In the genomic region with DNA sequence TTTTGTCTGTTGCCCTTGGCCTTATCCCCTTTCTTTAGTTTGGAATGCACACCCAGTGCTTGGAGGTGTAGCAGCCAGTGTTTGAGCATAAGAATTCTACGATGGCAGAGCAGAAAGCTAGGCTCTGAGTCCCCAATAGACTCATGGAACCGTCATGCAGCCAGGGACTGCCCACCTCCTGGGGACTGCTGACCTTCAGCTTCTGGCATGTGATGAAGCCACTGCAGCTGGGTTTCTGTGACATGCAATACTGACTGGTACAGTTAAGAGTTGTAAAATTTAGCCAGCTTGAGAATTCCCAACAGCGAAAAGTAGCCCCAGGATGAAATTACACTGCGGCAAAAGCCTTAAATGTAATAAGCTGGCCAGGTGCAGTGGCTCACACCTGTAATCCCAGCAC, we compare ENCODE assay signal across 20 cellular contexts. TPM values are rescaled to one million over a fixed set of nuclear protein-coding genes. Genes with fewer than 3 reads are reported as not detected.
A peak's percentile ranks its signal among the peaks of the same experiment; 100 is the strongest.
DNase-seq lines count a peak whose midpoint lies in the region; ATAC-seq and TF ChIP-seq lines count a peak whose summit lies in the region.
"Had no signal": no experiment of that assay in that cellular context is flagged by ENCODE, and none has a peak within 500 bp of the region (broad histone marks: within the 10 kb centered on the region; RNA-seq: fewer than 3 reads in every experiment).

No MANE protein-coding gene starts in this region.

- H3K36me3 ChIP-seq in MG63 = no peaks in the 10 kb centered on the region
- H3K36me3 ChIP-seq in GM23338 (ENCODE audit: insufficient read depth) = no peaks in the 10 kb centered on the region
- H3K36me3 ChIP-seq: ovary had no signal

- H3K4me3 ChIP-seq in MG63 = no peak overlapping the region
- no peak overlapping the region for H3K4me3 ChIP-seq in coronary artery
- H3K4me3 ChIP-seq in GM23338 = no peak overlapping the region
- H3K4me3 ChIP-seq: ovary had no signal

- H3K9me2 ChIP-seq in GM23338 (ENCODE audit: insufficient read depth) = no peaks in the 10 kb centered on the region

- no peak overlapping the region for H3K4me3 Mint-ChIP-seq in GM23338
- H3K4me3 Mint-ChIP-seq: activated T-cell treated with anti-CD3 and anti-CD28 coated beads, Interleukin-2, amount 50 U/mL, for 4 hours; CD4-positive, alpha-beta T cell; natural killer cell had no signal

- H3K4me1 Mint-ChIP-seq in GM23338 = peaks cover 7% of the 10 kb centered on the region

- no peaks in the 10 kb centered on the region for H4K20me1 ChIP-seq in GM23338 (replicated peaks; ENCODE audit: insufficient read depth)

- H3K4me2 ChIP-seq in GM23338 = no peak overlapping the region
- H3K4me2 ChIP-seq: KMS-11 had no signal

- H3K27me3 Mint-ChIP-seq in GM23338 (ENCODE audit: insufficient read depth, low read depth, poor library complexity) = peaks cover 2% of the 10 kb centered on the region
- H3K27me3 Mint-ChIP-seq: CD4-positive, alpha-beta T cell had no signal

- ATAC-seq in omental fat pad (ENCODE audit: low FRiP score) = no peak
- no peak for ATAC-seq in GM23338
- ATAC-seq in stimulated activated naive CD8-positive, alpha-beta T cell treated with anti-CD3 and anti-CD28 coated beads, Interleukin-15, Interleukin-2, amounts not matched to agents 100 U/mL and 50 U/mL, for 24 hours = no peak
- ATAC-seq: activated CD4-positive, CD25-positive, alpha-beta regulatory T cell treated with anti-CD3 and anti-CD28 coated beads, Interleukin-2, amount 50 U/mL, for 24 hours; activated T-cell treated with anti-CD3 and anti-CD28 coated beads, Interleukin-2, amount 50 U/mL, for 4 hours; natural killer cell; sciatic nerve had no signal

- H2AFZ ChIP-seq in GM23338 = no peak overlapping the region

- H3K27me3 ChIP-seq in MG63 = no peaks in the 10 kb centered on the region
- H3K27me3 ChIP-seq in GM23338 (ENCODE audit: insufficient read depth) = no peaks in the 10 kb centered on the region
- H3K27me3 ChIP-seq: ovary had no signal

- no peaks in the 10 kb centered on the region for H3K79me2 ChIP-seq in GM23338 (replicated peaks; ENCODE audit: insufficient read depth)

- TF ChIP-seq CTCF in coronary artery (IDR thresholded peaks at IDR 0.05) (no peak), omental fat pad (IDR thresholded peaks at IDR 0.05) (no peak), GM23338 (conservative IDR thresholded peaks at IDR 0.05; ENCODE audit: low read depth in 2 of 2) (no peak)

- no peaks in the 10 kb centered on the region for H3K36me3 Mint-ChIP-seq in GM23338 (ENCODE audit: low read depth)
- H3K36me3 Mint-ChIP-seq: natural killer cell had no signal

- H3K27ac Mint-ChIP-seq in GM23338 = no peak overlapping the region
- H3K27ac Mint-ChIP-seq: CD4-positive, alpha-beta T cell; natural killer cell had no signal

- H3K9me3 ChIP-seq in MG63 = no peaks in the 10 kb centered on the region
- H3K9me3 ChIP-seq: ovary had no signal

- H3K27ac ChIP-seq in coronary artery (no peak overlapping the region), GM23338 (ENCODE audit: low read depth) (no peak overlapping the region)
- H3K27ac ChIP-seq: KMS-11, ovary had no signal

- H3F3A ChIP-seq in GM23338 (replicated peaks; ENCODE audit: low read depth) = no peaks in the 10 kb centered on the region

- H3K9me3 Mint-ChIP-seq in GM23338 = no peaks in the 10 kb centered on the region
- H3K9me3 Mint-ChIP-seq: activated T-cell treated with anti-CD3 and anti-CD28 coated beads, Interleukin-2, amount 50 U/mL, for 4 hours; CD4-positive, alpha-beta T cell; natural killer cell had no signal

- H3K4me1 ChIP-seq in GM23338 (ENCODE audit: insufficient read depth) = peaks cover 8% of the 10 kb centered on the region

- peak; percentile 46 for DNase-seq in EL
- DNase-seq in MG63 = peak; percentile 40
- peak; percentile 22 for DNase-seq in coronary artery (ENCODE audit: low spot score)
- peak; percentile 6 for DNase-seq in omental fat pad (ENCODE audit: low spot score)
- no peak for DNase-seq in T-helper 1 cell
- DNase-seq in GM23338 (ENCODE audit: low spot score) = no peak
- no peak for DNase-seq in HK-2 (ENCODE audit: unreplicated experiment)
- no peak for DNase-seq in stimulated activated naive CD8-positive, alpha-beta T cell treated with anti-CD3 and anti-CD28 coated beads, Interleukin-15, Interleukin-2, amounts not matched to agents 100 U/mL and 50 U/mL, for 24 hours
- DNase-seq: activated naive CD4-positive, alpha-beta T cell treated with anti-CD3 and anti-CD28 coated beads, Interleukin-2, amount 50 U/mL, for 16 hours; activated T-cell treated with anti-CD3 and anti-CD28 coated beads, Interleukin-2, amount 50 U/mL, for 4 hours; CD4-positive, alpha-beta T cell; effector CD8-positive, alpha-beta T cell; GDM1; natural killer cell; NCI-H1694; RPMI8226 had no signal

TF ChIP-seq in GM23338, 12 proteins besides CTCF, POLR2A, EP300 and RAD21:
- TF ChIP-seq, protein P1, sequence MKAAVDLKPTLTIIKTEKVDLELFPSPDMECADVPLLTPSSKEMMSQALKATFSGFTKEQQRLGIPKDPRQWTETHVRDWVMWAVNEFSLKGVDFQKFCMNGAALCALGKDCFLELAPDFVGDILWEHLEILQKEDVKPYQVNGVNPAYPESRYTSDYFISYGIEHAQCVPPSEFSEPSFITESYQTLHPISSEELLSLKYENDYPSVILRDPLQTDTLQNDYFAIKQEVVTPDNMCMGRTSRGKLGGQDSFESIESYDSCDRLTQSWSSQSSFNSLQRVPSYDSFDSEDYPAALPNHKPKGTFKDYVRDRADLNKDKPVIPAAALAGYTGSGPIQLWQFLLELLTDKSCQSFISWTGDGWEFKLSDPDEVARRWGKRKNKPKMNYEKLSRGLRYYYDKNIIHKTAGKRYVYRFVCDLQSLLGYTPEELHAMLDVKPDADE (IDR thresholded peaks at IDR 0.05) = no peak
- TF ChIP-seq, protein P2, sequence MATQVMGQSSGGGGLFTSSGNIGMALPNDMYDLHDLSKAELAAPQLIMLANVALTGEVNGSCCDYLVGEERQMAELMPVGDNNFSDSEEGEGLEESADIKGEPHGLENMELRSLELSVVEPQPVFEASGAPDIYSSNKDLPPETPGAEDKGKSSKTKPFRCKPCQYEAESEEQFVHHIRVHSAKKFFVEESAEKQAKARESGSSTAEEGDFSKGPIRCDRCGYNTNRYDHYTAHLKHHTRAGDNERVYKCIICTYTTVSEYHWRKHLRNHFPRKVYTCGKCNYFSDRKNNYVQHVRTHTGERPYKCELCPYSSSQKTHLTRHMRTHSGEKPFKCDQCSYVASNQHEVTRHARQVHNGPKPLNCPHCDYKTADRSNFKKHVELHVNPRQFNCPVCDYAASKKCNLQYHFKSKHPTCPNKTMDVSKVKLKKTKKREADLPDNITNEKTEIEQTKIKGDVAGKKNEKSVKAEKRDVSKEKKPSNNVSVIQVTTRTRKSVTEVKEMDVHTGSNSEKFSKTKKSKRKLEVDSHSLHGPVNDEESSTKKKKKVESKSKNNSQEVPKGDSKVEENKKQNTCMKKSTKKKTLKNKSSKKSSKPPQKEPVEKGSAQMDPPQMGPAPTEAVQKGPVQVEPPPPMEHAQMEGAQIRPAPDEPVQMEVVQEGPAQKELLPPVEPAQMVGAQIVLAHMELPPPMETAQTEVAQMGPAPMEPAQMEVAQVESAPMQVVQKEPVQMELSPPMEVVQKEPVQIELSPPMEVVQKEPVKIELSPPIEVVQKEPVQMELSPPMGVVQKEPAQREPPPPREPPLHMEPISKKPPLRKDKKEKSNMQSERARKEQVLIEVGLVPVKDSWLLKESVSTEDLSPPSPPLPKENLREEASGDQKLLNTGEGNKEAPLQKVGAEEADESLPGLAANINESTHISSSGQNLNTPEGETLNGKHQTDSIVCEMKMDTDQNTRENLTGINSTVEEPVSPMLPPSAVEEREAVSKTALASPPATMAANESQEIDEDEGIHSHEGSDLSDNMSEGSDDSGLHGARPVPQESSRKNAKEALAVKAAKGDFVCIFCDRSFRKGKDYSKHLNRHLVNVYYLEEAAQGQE (IDR thresholded peaks at IDR 0.05; ENCODE audit: unreplicated experiment) = no peak
- no peak for TF ChIP-seq CREB1 (CRISPR knock-in tag; IDR thresholded peaks at IDR 0.05; ENCODE audit: low read depth)
- TF ChIP-seq JUNB (IDR thresholded peaks at IDR 0.05; ENCODE audit: unreplicated experiment) = no peak
- no peak for TF ChIP-seq ZNF331 (CRISPR knock-in tag; IDR thresholded peaks at IDR 0.05; ENCODE audit: low read depth)
- TF ChIP-seq EZH2 (IDR thresholded peaks at IDR 0.05; ENCODE audit: low read depth, unreplicated experiment) = no peak

RNA-seq across cellular contexts. Expression of a gene that starts 9.0 kb away (rescaled TPM):
- total RNA-seq in MG63 (2014; rRNA removed; shearing (Covaris generic); ENCODE audit: low replicate concordance) = 13.4 and 18.7 TPM in 2 replicates
- 10 to 100 TPM in 2 of 4 donors, 1 to 10 TPM in 2; 5.4 to 15.9 (median 12.6) TPM for total RNA-seq in omental fat pad
- 3.9 and 4.9 TPM in 2 replicates for total RNA-seq in GM23338 (2014; rRNA removed; shearing (Covaris generic))
- polyA plus RNA-seq in GM23338 (2016; fragmentation: Nextera tagmentation; extraction: Ambion mirVana) = 1.3 and 1.4 TPM in 2 replicates

Comparison
In these comparisons a context has a peak if more than half of its experiments do, and no peak if none do; other contexts are left out.
1. DNase-seq: peak in EL (single experiment), MG63 (single experiment), coronary artery (single experiment) and omental fat pad (single experiment); none in T-helper 1 cell (0 of 5), GM23338 (single experiment), HK-2 (single experiment) and stimulated activated naive CD8-positive, alpha-beta T cell treated with anti-CD3 and anti-CD28 coated beads, Interleukin-15, Interleukin-2, amounts not matched to agents 100 U/mL and 50 U/mL, for 24 hours (single experiment).